ENCODE assay signal across 8 cellular contexts in the genomic region with DNA sequence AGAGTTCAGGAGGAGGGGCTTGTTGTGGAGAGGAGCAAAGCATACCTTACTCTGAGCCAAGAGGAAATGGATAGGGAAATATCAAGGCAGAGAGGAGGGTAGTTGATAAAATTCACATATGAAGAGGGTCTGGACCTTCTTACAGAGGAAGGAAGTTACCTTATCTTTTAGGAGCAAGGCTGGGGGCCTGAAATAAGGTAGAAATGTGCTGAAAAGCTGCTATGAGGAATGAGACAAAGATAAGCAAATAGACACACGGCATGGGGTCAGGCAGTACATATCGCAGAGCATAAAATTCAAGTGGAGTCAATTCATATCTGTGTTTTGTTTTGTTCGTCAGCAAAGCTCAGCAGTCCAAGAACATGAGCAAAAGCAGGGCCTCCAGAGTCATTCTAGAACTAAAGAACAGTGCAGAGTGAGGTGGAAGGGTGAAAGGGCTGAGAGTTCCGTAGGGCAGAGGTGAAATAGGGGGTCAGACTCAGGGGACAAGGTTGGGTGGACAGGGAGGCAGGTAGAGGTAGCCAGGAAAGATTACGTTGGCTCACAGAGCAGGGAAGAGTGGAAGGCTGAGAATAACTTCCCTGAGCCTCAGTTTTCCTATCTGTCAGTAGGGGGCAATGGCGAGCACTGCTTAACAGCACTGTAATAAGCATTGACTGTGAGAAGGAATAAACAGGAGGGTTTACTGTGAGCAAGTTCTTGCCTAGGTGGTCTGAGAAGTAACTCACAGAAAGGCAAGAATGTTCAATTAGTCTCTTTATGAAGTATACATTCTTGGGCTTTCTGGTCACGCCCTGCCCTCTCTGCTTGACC. TPM values are rescaled to one million over a fixed set of nuclear protein-coding genes. Genes with fewer than 3 reads are reported as not detected.
DNase-seq lines count a peak whose midpoint lies in the region; ATAC-seq and TF ChIP-seq lines count a peak whose summit lies in the region.

No MANE protein-coding gene starts in this region.

- H3K27ac Mint-ChIP-seq in CD4-positive, alpha-beta memory T cell = no peak overlapping the region

- peaks cover 8% of the 10 kb centered on the region for H3K4me1 ChIP-seq in CD4-positive, alpha-beta memory T cell (ENCODE audit: insufficient read depth, low read length)
- H3K4me1 ChIP-seq in adipocyte (ENCODE audit: control insufficient read depth, insufficient read depth, low read length) = no peaks in the 10 kb centered on the region
- H3K4me1 ChIP-seq in lower lobe of right lung = no peaks in the 10 kb centered on the region

- H3K36me3 ChIP-seq in CD4-positive, alpha-beta memory T cell (ENCODE audit: insufficient read depth, low read length) = no peaks in the 10 kb centered on the region
- no peaks in the 10 kb centered on the region for H3K36me3 ChIP-seq in adipocyte (ENCODE audit: control insufficient read depth, insufficient read depth, low read length, severe bottlenecking)
- no peaks in the 10 kb centered on the region for H3K36me3 ChIP-seq in lower lobe of right lung

- peak; percentile 47 for TF ChIP-seq CTCF in lower lobe of right lung (IDR thresholded peaks at IDR 0.05)

- intact Hi-C loops in CD4-positive, alpha-beta memory T cell (cut with micrococcal nuclease) = loop anchor here (1.0 to 10.0 kb wide), 2 partner anchors 80 to 694 kb away; no protein-coding TSS in a partner anchor
- intact Hi-C loops in lower lobe of right lung (cut with DNase I) = no loop called here

- peak in 3 of 5 donors; percentile 11 to 36 (median 30) for DNase-seq in CD4-positive, alpha-beta memory T cell
- DNase-seq in HT1080 (ENCODE audit: low read depth) (peak; percentile 3), adipocyte (ENCODE audit: low read depth) (peak; percentile 3), lower lobe of right lung (no peak), cortex of kidney (lab: John Stamatoyannopoulos, UW) (no peak), NCI-H1417 treated with DMSO at 0.1 percent for 48 hours (lab: John Stamatoyannopoulos, UW) (no peak), NCI-H1105 (lab: John Stamatoyannopoulos, UW) (no peak)

- CTCF ChIA-PET in CD4-positive, alpha-beta memory T cell (lab: Charles Lee; ENCODE audit: partially characterized antibody) = interaction anchor here (0.8 to 2.2 kb wide), 8 partner anchors 10 to 701 kb away, joined by 3 to 10 read pairs (median 3); no protein-coding TSS in a partner anchor

- no peak overlapping the region for H3K27ac ChIP-seq in CD4-positive, alpha-beta memory T cell (ENCODE audit: low read depth, low read length)
- no peak overlapping the region for H3K27ac ChIP-seq in lower lobe of right lung

- H3K27me3 ChIP-seq in CD4-positive, alpha-beta memory T cell (ENCODE audit: insufficient read depth, low read length) = no peaks in the 10 kb centered on the region
- peaks cover 33% of the 10 kb centered on the region for H3K27me3 ChIP-seq in adipocyte (replicated peaks; ENCODE audit: control insufficient read depth, insufficient read depth, low read length)
- no peaks in the 10 kb centered on the region for H3K27me3 ChIP-seq in lower lobe of right lung (ENCODE audit: low read depth)

- H3K4me3 ChIP-seq in CD4-positive, alpha-beta memory T cell (ENCODE audit: low read length in 2 of 2) = no peak overlapping the region
- H3K4me3 ChIP-seq in adipocyte (ENCODE audit: low read length) (no peak overlapping the region), lower lobe of right lung (no peak overlapping the region)

- no peak overlapping the region for H3K4me3 Mint-ChIP-seq in CD4-positive, alpha-beta memory T cell

- no peaks in the 10 kb centered on the region for H3K9me3 ChIP-seq in CD4-positive, alpha-beta memory T cell (ENCODE audit: control insufficient read depth in 1 of 2, low read length in 2 of 2)
- H3K9me3 ChIP-seq in adipocyte (ENCODE audit: control insufficient read depth, low read length) = no peaks in the 10 kb centered on the region
- no peaks in the 10 kb centered on the region for H3K9me3 ChIP-seq in lower lobe of right lung

- H3K36me3 Mint-ChIP-seq in CD4-positive, alpha-beta memory T cell = no peaks in the 10 kb centered on the region

- H3K27me3 Mint-ChIP-seq in CD4-positive, alpha-beta memory T cell = no peaks in the 10 kb centered on the region

- POLR2A ChIA-PET in CD4-positive, alpha-beta memory T cell (lab: Charles Lee; ENCODE audit: partially characterized antibody) = interaction anchor here (1.8 kb wide), 1 partner anchor 31 kb away, joined by 3 read pairs; no protein-coding TSS in a partner anchor

- H3K9me3 Mint-ChIP-seq in CD4-positive, alpha-beta memory T cell = no peaks in the 10 kb centered on the region

- H3K4me1 Mint-ChIP-seq in CD4-positive, alpha-beta memory T cell = no peaks in the 10 kb centered on the region

- ATAC-seq in GM18858 (IDR thresholded peaks at IDR 0.05; ENCODE audit: unreplicated experiment) (peak; percentile 74), lower lobe of right lung (peak; percentile 32 to 58)

- no peak overlapping the region for H3K9ac ChIP-seq in adipocyte (ENCODE audit: low read length)

RNA-seq across cellular contexts. Expression of gene VSIG4, which starts 9.2 kb away (rescaled TPM):
- total RNA-seq in CD4-positive, alpha-beta memory T cell = 1 to 10 TPM in 1 of 2 experiments, under 1 TPM in 1; 0.61 to 1.0 TPM
- polyA plus RNA-seq in CD4-positive, alpha-beta memory T cell = not detected
- total RNA-seq in HT1080 (2014; rRNA removed; shearing (Covaris generic)) = not detected in 2 replicates
- not detected in 2 replicates for polyA plus RNA-seq in HT1080 (2015; cell fraction: cytosol; rRNA removed)
- not detected in 2 replicates for polyA plus RNA-seq in HT1080 (2015; cell fraction: nucleus; rRNA removed)
- 569 TPM for total RNA-seq in lower lobe of right lung

Comparison
In these comparisons a context has a peak if more than half of its experiments do, and no peak if none do; other contexts are left out.
1. DNase-seq: peak in CD4-positive, alpha-beta memory T cell (3 of 5), HT1080 (single experiment) and adipocyte (single experiment); none in lower lobe of right lung (single experiment), cortex of kidney (single experiment), NCI-H1417 treated with DMSO at 0.1 percent for 48 hours (single experiment) and NCI-H1105 (single experiment).
2. RNA of gene VSIG4, which starts 9.2 kb away (total RNA-seq): 569 TPM in lower lobe of right lung (single experiment); 0.61 to 1.0 TPM in CD4-positive, alpha-beta memory T cell and not detected in HT1080; every median in the first group is over 100 times any median in the second.